In genomic region chr1:16112558-16113555, GRCh38 we compare ENCODE assay signal across 2 cellular contexts.
TF ChIP-seq lines count a peak whose summit lies in the region.

No MANE protein-coding gene starts in this region.

TF ChIP-seq in GM23338, 12 proteins besides CTCF, POLR2A, EP300 and RAD21 (continued from another document):
- TF ChIP-seq REST (IDR thresholded peaks at IDR 0.05; ENCODE audit: unreplicated experiment) (no peak), ZNF462 (CRISPR knock-in tag; IDR thresholded peaks at IDR 0.05) (no peak), EZH2phosphoT487 (IDR thresholded peaks at IDR 0.05; ENCODE audit: unreplicated experiment) (no peak), POLR2AphosphoS5 (IDR thresholded peaks at IDR 0.05; ENCODE audit: low read depth) (no peak), NANOG (IDR thresholded peaks at IDR 0.05; ENCODE audit: borderline replicate concordance) (no peak), JUNB (IDR thresholded peaks at IDR 0.05; ENCODE audit: unreplicated experiment) (no peak)
TF ChIP-seq in GM23338: peak in this region for 0.

TF ChIP-seq in WTC11, 78 proteins besides CTCF, POLR2A, EP300 and RAD21 (continued from another document):
- TF ChIP-seq ZNF281 (CRISPR knock-in tag; IDR thresholded peaks at IDR 0.05) (peak; percentile 68; the same call in 1 of the 2 replicates), HMGXB4 (CRISPR knock-in tag; IDR thresholded peaks at IDR 0.05) (no peak), ZNF423 (CRISPR knock-in tag; IDR thresholded peaks at IDR 0.05) (peak; percentile 57; the same call in 1 of the 2 replicates)
